8 cellular contexts compared by ENCODE assay signal in genomic region chr7:105003275-105003674, GRCh38. TPM values are rescaled to one million over a fixed set of nuclear protein-coding genes. Genes with fewer than 3 reads are reported as not detected.
DNase-seq lines count a peak whose midpoint lies in the region; ATAC-seq lines count a peak whose summit lies in the region.

No MANE protein-coding gene starts in this region.

- peaks cover 61% of the 10 kb centered on the region for H3K36me3 Mint-ChIP-seq in activated naive CD8-positive, alpha-beta T cell treated with anti-CD3 and anti-CD28 coated beads for 36 hours

- H3K4me1 Mint-ChIP-seq in activated naive CD8-positive, alpha-beta T cell treated with anti-CD3 and anti-CD28 coated beads for 36 hours = peaks cover 74% of the 10 kb centered on the region

- H3K27me3 Mint-ChIP-seq in activated naive CD8-positive, alpha-beta T cell treated with anti-CD3 and anti-CD28 coated beads for 36 hours = no peaks in the 10 kb centered on the region

- DNase-seq in stimulated activated naive CD4-positive, alpha-beta T cell treated with Interleukin-2 at 50 U/mL for 16 hours (lab: John Stamatoyannopoulos, UW) = peak; percentile 38
- no peak for DNase-seq in stimulated activated naive CD4-positive, alpha-beta T cell (lab: John Stamatoyannopoulos, UW)
- DNase-seq in activated naive CD8-positive, alpha-beta T cell treated with anti-CD3 and anti-CD28 coated beads for 36 hours = peak; percentile 20
- no peak for DNase-seq in left ventricle myocardium superior
- DNase-seq in stimulated activated CD4-positive, alpha-beta T cell treated with anti-CD3 and anti-CD28 coated beads, Interleukin-4, amount 100 ng/mL, for 24 hours = peak; percentile 56
- DNase-seq in NCI-H2029 treated with DMSO at 0.1 percent for 48 hours (lab: John Stamatoyannopoulos, UW) = no peak
- no peak for DNase-seq in iPS-NIHi11 (ENCODE audit: low spot score)

- peak overlapping the region; percentile 61 for H3K4me3 Mint-ChIP-seq in activated naive CD8-positive, alpha-beta T cell treated with anti-CD3 and anti-CD28 coated beads for 36 hours

- H3K27ac Mint-ChIP-seq in activated naive CD8-positive, alpha-beta T cell treated with anti-CD3 and anti-CD28 coated beads for 36 hours = peak overlapping the region; percentile 80

- intact Hi-C loops in left ventricle myocardium superior (cut with micrococcal nuclease) = no loop called here

- ATAC-seq in left ventricle myocardium superior (peak; percentile 79), HG02798 (IDR thresholded peaks at IDR 0.05; ENCODE audit: poor library complexity, unreplicated experiment) (no peak)

- H3K9me3 Mint-ChIP-seq in activated naive CD8-positive, alpha-beta T cell treated with anti-CD3 and anti-CD28 coated beads for 36 hours = no peaks in the 10 kb centered on the region

RNA-seq across cellular contexts. Expression of gene KMT2E, which starts 10.7 kb away (rescaled TPM):
- total RNA-seq in activated naive CD8-positive, alpha-beta T cell treated with anti-CD3 and anti-CD28 coated beads for 36 hours = 10 to 100 TPM; 58.0 to 62.4 TPM
- total RNA-seq in left ventricle myocardium superior = 35.9 TPM

Comparison
In these comparisons a context has a peak if more than half of its experiments do, and no peak if none do; other contexts are left out.
1. DNase-seq: peak in stimulated activated naive CD4-positive, alpha-beta T cell treated with Interleukin-2 at 50 U/mL for 16 hours (single experiment), activated naive CD8-positive, alpha-beta T cell treated with anti-CD3 and anti-CD28 coated beads for 36 hours (single experiment) and stimulated activated CD4-positive, alpha-beta T cell treated with anti-CD3 and anti-CD28 coated beads, Interleukin-4, amount 100 ng/mL, for 24 hours (single experiment); none in stimulated activated naive CD4-positive, alpha-beta T cell (0 of 6), left ventricle myocardium superior (single experiment), NCI-H2029 treated with DMSO at 0.1 percent for 48 hours (single experiment) and iPS-NIHi11 (single experiment).